In the genomic region with DNA sequence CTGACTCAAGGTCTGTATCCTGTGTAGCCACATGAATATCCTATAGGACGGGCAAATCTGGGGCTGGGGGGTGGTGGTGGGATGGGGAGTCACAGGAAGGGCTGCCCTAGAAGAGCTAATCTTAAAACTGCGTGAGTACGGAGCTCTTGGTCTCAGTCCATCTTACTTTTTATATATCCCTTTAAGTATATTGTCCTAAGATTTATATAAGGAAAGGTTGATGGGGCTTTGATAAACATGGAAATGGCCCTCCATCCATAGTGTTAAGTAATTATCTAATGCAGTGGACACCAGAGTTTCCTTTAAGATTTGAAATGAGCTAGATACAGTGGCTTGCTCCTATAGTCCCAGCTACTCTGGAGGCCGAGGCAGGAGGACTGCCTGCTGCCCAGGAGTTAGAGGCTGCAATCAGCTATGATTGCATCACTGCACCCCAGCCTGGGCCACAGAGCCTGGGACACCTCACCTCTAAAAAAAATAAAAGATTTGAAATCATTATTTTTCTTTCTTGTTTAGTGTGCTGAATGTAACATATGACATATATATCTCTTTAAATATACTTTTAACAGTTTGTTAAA, we compare ENCODE assay signal across 22 cellular contexts.
"Had no signal": no experiment of that assay in that cellular context is flagged by ENCODE, and none has a peak within 500 bp of the region (broad histone marks: within the 10 kb centered on the region; RNA-seq: fewer than 3 reads in every experiment).

No MANE protein-coding gene starts in this region.

- FAIRE-seq: colon, endothelial cell of umbilical vein, islet of Langerhans, keratinocyte had no signal

- DNase-seq: dermis blood vessel endothelial cell; dorsolateral prefrontal cortex; effector CD4-positive, alpha-beta T cell; effector memory CD4-positive, alpha-beta T cell; foreskin keratinocyte; gastrocnemius medialis; glutamatergic neuron; head of caudate nucleus; heart right ventricle; hippocampal formation; left cardiac atrium; left lung; left ventricle myocardium superior; lower lobe of right lung; mesenchymal stem cell; midbrain had no signal

- H3K9me3 ChIP-seq: esophagus muscularis mucosa, gastrocnemius medialis, lower lobe of right lung had no signal

- H3K4me3 ChIP-seq: coronary artery, dorsolateral prefrontal cortex, esophagus muscularis mucosa, gastrocnemius medialis, heart right ventricle, left lung, lower lobe of right lung had no signal

- H3K27me3 ChIP-seq: dorsolateral prefrontal cortex, esophagus muscularis mucosa, foreskin keratinocyte, gastrocnemius medialis, heart right ventricle, left lung had no signal

- H3K27ac ChIP-seq: coronary artery, esophagus muscularis mucosa, foreskin keratinocyte, gastrocnemius medialis, heart right ventricle, left lung, lower lobe of right lung had no signal

- ATAC-seq: foreskin keratinocyte, gastrocnemius medialis, heart right ventricle, left cardiac atrium, left lung, left ventricle myocardium superior, lower lobe of right lung had no signal

- H3K4me1 ChIP-seq: esophagus muscularis mucosa, foreskin keratinocyte, heart right ventricle, left lung, lower lobe of right lung had no signal
